In genomic region chr13:113393226-113393571, GRCh38 we compare ENCODE assay signal across 8 cellular contexts. TPM values are rescaled to one million over a fixed set of nuclear protein-coding genes. Genes with fewer than 3 reads are reported as not detected.
DNase-seq lines count a peak whose midpoint lies in the region; TF ChIP-seq lines count a peak whose summit lies in the region.

No MANE protein-coding gene starts in this region.

- H3K27ac ChIP-seq in iPS-20b (ENCODE audit: low read length) (no peak overlapping the region), thymus (ENCODE audit: low read depth) (no peak overlapping the region), adrenal gland (no peak overlapping the region)

- WGBS in thymus, result 96% methylated on average over 13 of the region's 13 CpGs
- WGBS in adrenal gland, 4 donors, result 75 to 100% (median 86%) methylated on average over 3 to 13 of the region's 13 CpGs

- no peaks in the 10 kb centered on the region for H3K36me3 Mint-ChIP-seq in activated naive CD8-positive, alpha-beta T cell

- H3K9me3 ChIP-seq in iPS-20b (ENCODE audit: insufficient read depth, low read depth, low read length) (peaks cover 16% of the 10 kb centered on the region), thymus (ENCODE audit: control insufficient read depth) (no peaks in the 10 kb centered on the region), adrenal gland (replicated peaks in 1 of 3) (peaks cover 0 to 6% (median 0%) of the 10 kb centered on the region in 3 donors)

- H3K4me1 Mint-ChIP-seq in activated naive CD8-positive, alpha-beta T cell (ENCODE audit: low read depth), result peaks cover 4% of the 10 kb centered on the region

- no peak overlapping the region for H3K27ac Mint-ChIP-seq in activated naive CD8-positive, alpha-beta T cell

- H3K4me1 ChIP-seq in iPS-20b (ENCODE audit: insufficient read depth, low read length) (peaks cover 8% of the 10 kb centered on the region; the same call in 1 of the 2 replicates), thymus (ENCODE audit: control insufficient read depth, insufficient read depth, low read length) (no peaks in the 10 kb centered on the region), adrenal gland (replicated peaks in 1 of 2) (peaks cover 4 to 11% of the 10 kb centered on the region in 2 donors)

- H3K9ac ChIP-seq in iPS-20b (ENCODE audit: low read depth, low read length), result peak overlapping the region; percentile 81; the same call in 1 of the 2 replicates

- peak overlapping the region; percentile 74 for H3K4me3 ChIP-seq in iPS-20b (ENCODE audit: low read length)
- H3K4me3 ChIP-seq in thymus (ENCODE audit: low read length), result peak overlapping the region; percentile 72
- peak overlapping the region in 1 of 4 donors; percentile 94 for H3K4me3 ChIP-seq in adrenal gland

- TF ChIP-seq POLR2A in adrenal gland (IDR thresholded peaks at IDR 0.05), result no peak

- H3K27me3 ChIP-seq in iPS-20b (ENCODE audit: insufficient read depth, low read length) (no peaks in the 10 kb centered on the region), thymus (ENCODE audit: control insufficient read depth, insufficient read depth) (no peaks in the 10 kb centered on the region), adrenal gland (no peaks in the 10 kb centered on the region)

- no peak for TF ChIP-seq CTCF in adrenal gland (IDR thresholded peaks at IDR 0.05)

- H3K4me3 Mint-ChIP-seq in activated naive CD8-positive, alpha-beta T cell, result peak overlapping the region; percentile 90

- no peaks in the 10 kb centered on the region for H3K36me3 ChIP-seq in iPS-20b (ENCODE audit: insufficient read depth, low read depth, low read length)
- H3K36me3 ChIP-seq in thymus (ENCODE audit: control insufficient read depth, insufficient read depth), result no peaks in the 10 kb centered on the region
- no peaks in the 10 kb centered on the region for H3K36me3 ChIP-seq in adrenal gland (replicated peaks in 1 of 2)

- no peaks in the 10 kb centered on the region for H3K9me3 Mint-ChIP-seq in activated naive CD8-positive, alpha-beta T cell (ENCODE audit: low read depth)

- DNase-seq in activated CD4-positive, alpha-beta T cell treated with anti-CD3 and anti-CD28 coated beads for 48 hours, result peak; percentile 15
- no peak for DNase-seq in activated CD4-positive, alpha-beta T cell treated with anti-CD3 and anti-CD28 coated beads, Interleukin-2, amount 50 U/mL, for 1 hour
- DNase-seq in A172 (ENCODE audit: low spot score) (no peak), NCI-H748 (lab: John Stamatoyannopoulos, UW; ENCODE audit: unreplicated experiment) (no peak), adrenal gland (no peak)

- intact Hi-C loops in adrenal gland (cut with DNase I), result loop anchor here (5.0 to 10.0 kb wide), 3 partner anchors 116 to 358 kb away; no protein-coding TSS in a partner anchor

- H3K27me3 Mint-ChIP-seq in activated naive CD8-positive, alpha-beta T cell, result no peaks in the 10 kb centered on the region

RNA-seq across cellular contexts. Expression of gene GRTP1, which starts 29.3 kb away (rescaled TPM):
- 5.0 TPM for polyA plus RNA-seq in thymus
- not detected in 2 replicates for total RNA-seq in A172 (2014; rRNA removed; shearing (Covaris generic))
- 10 to 100 TPM in 7 of 8 donors, 1 to 10 TPM in 1; 10.0 to 28.0 (median 16.1) TPM for total RNA-seq in adrenal gland
- 1 to 10 TPM; 6.8 to 7.9 (median 7.0) TPM for polyA plus RNA-seq in adrenal gland

Comparison
In these comparisons a context has a peak if more than half of its experiments do, and no peak if none do; other contexts are left out.
1. RNA of gene GRTP1, which starts 29.3 kb away (total RNA-seq): 10.0 to 28.0 TPM in adrenal gland; not detected in A172; every median in the first group is over 10 times any median in the second.